In the genomic region with DNA sequence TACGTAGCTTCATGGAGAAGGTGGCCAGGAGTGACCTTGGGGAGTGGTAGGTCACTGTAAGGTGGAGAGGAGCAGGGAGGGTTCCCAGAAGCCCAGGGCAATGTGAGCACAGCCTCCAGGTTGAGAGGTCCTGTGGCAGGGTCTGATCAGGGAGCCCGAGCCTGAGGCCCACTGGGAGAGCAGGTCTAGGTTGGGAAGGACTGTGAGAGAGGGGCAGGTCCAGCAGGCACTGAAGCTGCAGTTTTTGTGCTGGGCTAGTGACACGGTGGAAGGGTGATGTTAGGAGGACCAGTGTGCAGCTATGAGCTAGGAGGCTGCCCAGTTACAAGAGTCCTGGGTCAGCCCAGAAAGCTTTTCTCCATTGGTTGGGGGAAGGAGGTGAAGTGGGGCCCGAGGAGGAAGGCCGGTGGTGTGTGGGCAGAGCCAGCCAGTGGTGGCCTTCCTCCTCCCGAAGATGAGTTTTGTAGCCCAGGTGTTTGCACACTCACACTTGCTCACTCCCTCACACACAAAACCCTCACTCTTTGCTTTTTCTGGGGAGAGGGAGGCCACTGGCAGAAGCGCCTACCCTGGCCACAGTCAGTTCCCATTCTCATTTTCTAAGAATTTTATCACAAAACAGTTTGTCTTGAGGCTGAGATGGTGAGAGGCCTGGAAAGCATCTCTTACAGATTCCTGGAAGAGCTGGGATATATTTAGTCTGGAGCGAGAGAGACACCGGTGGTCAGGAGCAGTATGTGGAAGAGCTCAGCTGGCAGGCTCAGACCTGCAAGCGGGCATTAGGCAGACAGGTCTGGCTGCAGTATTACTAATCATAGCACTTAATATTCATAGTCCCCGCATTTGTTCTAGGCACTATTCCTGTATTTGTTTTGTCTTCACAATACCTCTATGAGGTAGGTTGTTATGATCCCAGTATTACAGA, we compare ENCODE assay signal across 10 cellular contexts. TPM values are rescaled to one million over a fixed set of nuclear protein-coding genes. Genes with fewer than 3 reads are reported as not detected.
DNase-seq lines count a peak whose midpoint lies in the region; ATAC-seq, FAIRE-seq and TF ChIP-seq lines count a peak whose summit lies in the region.
"Had no signal": no experiment of that assay in that cellular context is flagged by ENCODE, and none has a peak within 500 bp of the region (broad histone marks: within the 10 kb centered on the region; RNA-seq: fewer than 3 reads in every experiment).

No MANE protein-coding gene starts in this region.

- H2BK120ac ChIP-seq in IMR-90 (ENCODE audit: low read depth, low read length) = no peak overlapping the region

- no peak overlapping the region for H2BK5ac ChIP-seq in IMR-90 (ENCODE audit: low read depth, low read length, poor library complexity, severe bottlenecking)

- H4K91ac ChIP-seq in IMR-90 (ENCODE audit: insufficient read depth, low read depth, low read length) = no peak overlapping the region

- no TSS peak for BruUV-seq in IMR-90 (replicated peaks; lab: Mats Ljungman, UMichigan)

- H3K14ac ChIP-seq in IMR-90 (replicated peaks; ENCODE audit: low read depth, low read length) = no peak overlapping the region

- H3K23ac ChIP-seq in IMR-90 (ENCODE audit: low read depth, low read length) = no peak overlapping the region

- no peak overlapping the region for H3K56ac ChIP-seq in IMR-90 (ENCODE audit: extremely low read depth, insufficient read depth, low read length)

- ATAC-seq in IMR-90 (ENCODE audit: low read depth) (no peak), naive B cell (ENCODE audit: low read depth in 2 of 2) (no peak), GM21526 (IDR thresholded peaks at IDR 0.05; ENCODE audit: low FRiP score, unreplicated experiment) (no peak), GM21619 (IDR thresholded peaks at IDR 0.05; ENCODE audit: unreplicated experiment) (no peak)

- peak overlapping the region; percentile 26 to 92 (median 84) for H3K27ac Mint-ChIP-seq in naive B cell

- H3K9me3 Mint-ChIP-seq in naive B cell = peaks cover 2 to 9% (median 7%) of the 10 kb centered on the region in 7 donors

- H3K4me1 ChIP-seq in IMR-90 (ENCODE audit: control insufficient read depth, insufficient read depth, low read length) (peaks cover 12% of the 10 kb centered on the region), breast epithelium (peaks cover 5 to 10% of the 10 kb centered on the region in 2 donors)

- DNase-seq in AG20443 (ENCODE audit: low spot score) = peak; percentile 39
- peak; percentile 23 for DNase-seq in IMR-90
- no peak for DNase-seq in breast epithelium (ENCODE audit: low spot score in 2 of 2)
- DNase-seq in naive B cell = no peak
- no peak for DNase-seq in NCI-H2171 (lab: John Stamatoyannopoulos, UW)
- DNase-seq in urothelium cell line (ENCODE audit: low spot score) = no peak
- DNase-seq: MG63, midbrain had no signal

- no peak overlapping the region; the same call in 1 of the 2 replicates for H3K9ac ChIP-seq in IMR-90 (ENCODE audit: low read depth, low read length)

- no peak overlapping the region for H2AFZ ChIP-seq in IMR-90 (replicated peaks; ENCODE audit: low read length, poor library complexity)

- dilution Hi-C loops in IMR-90 (cut with HindIII; ENCODE audit: low sequenced_read_pairs, unreplicated experiment) = no loop called here

- H3K36me3 ChIP-seq in IMR-90 (ENCODE audit: control insufficient read depth, insufficient read depth, low read length) (peaks cover 10% of the 10 kb centered on the region), breast epithelium (no peaks in the 10 kb centered on the region)
- H3K36me3 ChIP-seq: MG63 had no signal

- H2AK5ac ChIP-seq in IMR-90 (ENCODE audit: low read depth, low read length) = peak overlapping the region; percentile 12; the same call in 1 of the 2 replicates

- peak; percentile 9; the same call in 1 of the 2 replicates for TF ChIP-seq RAD21 in IMR-90 (IDR thresholded peaks at IDR 0.05; ENCODE audit: low read length)

- H3K9me3 ChIP-seq in IMR-90 (ENCODE audit: control insufficient read depth, insufficient read depth, low read length) (peaks cover 3% of the 10 kb centered on the region; the same call in 1 of the 2 replicates), breast epithelium (peaks cover 1 to 3% of the 10 kb centered on the region in 2 donors)

- H2BK15ac ChIP-seq in IMR-90 (ENCODE audit: low read depth, low read length) = no peak overlapping the region

- H3K4me3 ChIP-seq in IMR-90 (ENCODE audit: insufficient read depth, low read depth, low read length) = no peak overlapping the region
- peak overlapping the region in 2 of 3 donors; percentile 68 to 89 for H3K4me3 ChIP-seq in breast epithelium

- peak overlapping the region; percentile 91 for H3K4me2 ChIP-seq in IMR-90 (ENCODE audit: low read depth, low read length)

- no peak overlapping the region for H3K27ac ChIP-seq in IMR-90 (ENCODE audit: insufficient read depth, low read length)
- H3K27ac ChIP-seq in breast epithelium = peak overlapping the region; percentile 19 to 90

- H4K8ac ChIP-seq in IMR-90 (ENCODE audit: low read depth in 2 of 2, low read length in 2 of 2) = no peak overlapping the region; a peak in 1 of 4 replicates

- H3K9me1 ChIP-seq in IMR-90 (ENCODE audit: insufficient read depth, low read length) = peaks cover 9% of the 10 kb centered on the region; the same call in 1 of the 2 replicates

- no peak overlapping the region for H3K4ac ChIP-seq in IMR-90 (ENCODE audit: low read depth, low read length)

- H3K36me3 Mint-ChIP-seq in naive B cell = peaks cover 0 to 11% of the 10 kb centered on the region in 2 donors

- H3K27me3 ChIP-seq in IMR-90 (ENCODE audit: control insufficient read depth, insufficient read depth, low read length) = no peaks in the 10 kb centered on the region
- H3K27me3 ChIP-seq in breast epithelium = no peaks in the 10 kb centered on the region
- H3K27me3 ChIP-seq: MG63 had no signal

- in situ Hi-C loops in IMR-90 (cut with MboI; ENCODE audit: low sequenced_read_pairs) = no loop called here

- CTCF ChIA-PET in IMR-90 (lab: Yijun Ruan, JAX) = interaction anchor here (1.0 to 1.1 kb wide), 2 partner anchors 24 to 26 kb away, joined by 3 to 8 read pairs; no protein-coding TSS in a partner anchor

- no peak overlapping the region for H2BK20ac ChIP-seq in IMR-90 (ENCODE audit: low read depth, low read length)

- TF ChIP-seq POLR2A in IMR-90 (IDR thresholded peaks at IDR 0.05; ENCODE audit: low read depth, low read length) (no peak), breast epithelium (IDR thresholded peaks at IDR 0.05) (no peak)

- H3K79me1 ChIP-seq in IMR-90 (ENCODE audit: low read depth in 1 of 2, low read length in 2 of 2) = peaks cover 12 to 38% of the 10 kb centered on the region in 2 experiments; a peak in 3 of 4 replicates

- POLR2A ChIA-PET in IMR-90 (lab: Charles Lee; ENCODE audit: unreplicated experiment) = no interaction called here

- H3K27me3 Mint-ChIP-seq in naive B cell = no peaks in the 10 kb centered on the region

- H4K20me1 ChIP-seq in IMR-90 (ENCODE audit: insufficient read depth, low read length) = no peaks in the 10 kb centered on the region; the same call in 1 of the 2 replicates

- no peak overlapping the region for H3K18ac ChIP-seq in IMR-90 (ENCODE audit: low read depth, low read length)

- TF ChIP-seq CTCF in IMR-90 (conservative IDR thresholded peaks at IDR 0.05; ENCODE audit: low read depth, low read length) (0 out of 2 replicates have a peak, but pooled peaks have one; percentile 25), breast epithelium (IDR thresholded peaks at IDR 0.05) (no peak)

- intact Hi-C loops in IMR-90 (cut with micrococcal nuclease) (loop anchor here (5.0 to 10.0 kb wide), 2 partner anchors 56 to 91 kb away; a partner anchor contains a TSS), breast epithelium (cut with DNase I; ENCODE audit: low total_unique reads) (no loop called here)

- no peak overlapping the region for H4K5ac ChIP-seq in IMR-90 (ENCODE audit: low read depth, low read length)

- H2AK9ac ChIP-seq in IMR-90 (replicated peaks; ENCODE audit: low read depth, low read length, poor library complexity) = peak overlapping the region; percentile 22

- WGBS in IMR-90 (ENCODE audit: extremely low coverage in 2 of 2, insufficient read length in 1 of 2), 2 experiments = 60% methylated on average over 1 of the region's 11 CpGs; no CpG with 5 or more reads in 1 of the 2 experiments

- H3K4me3 Mint-ChIP-seq in naive B cell = peak overlapping the region in 7 of 8 donors; percentile 11 to 96 (median 85)

- peaks cover 16 to 26% (median 23%) of the 10 kb centered on the region in 3 donors for H3K4me1 Mint-ChIP-seq in naive B cell

- FAIRE-seq in urothelium cell line (lab: Jason Lieb, UNC) = no peak

TF ChIP-seq in IMR-90, 13 proteins besides CTCF, POLR2A, EP300 and RAD21:
- no peak for TF ChIP-seq SMC3 (IDR thresholded peaks at IDR 0.05; ENCODE audit: low read depth, low read length)

RNA-seq across cellular contexts. Expression of a gene that starts 57.1 kb away (rescaled TPM):
- total RNA-seq in IMR-90 (2012; rRNA removed) (under 0.01 TPM in 1 of 2 replicates, not detected in the other), breast epithelium (1 to 10 TPM; 5.0 to 6.3 (median 5.9) TPM)
- polyA plus RNA-seq in IMR-90 (2012; rRNA removed) (0.67 and 0.77 TPM in 2 replicates), naive B cell (ENCODE audit: low read depth in 6 of 6) (1 to 10 TPM in 1 of 6 donors, under 1 TPM in 3, not detected in 2; 0.15 to 1.2 (median 0.46) TPM)
- polyA plus RNA-seq in IMR-90 (2012; cell fraction: cytosol; rRNA removed) = 0.43 and 0.89 TPM in 2 replicates
- polyA plus RNA-seq in IMR-90 (2012; cell fraction: nucleus; rRNA removed; ENCODE audit: low replicate concordance) = 3.8 and 5.6 TPM in 2 replicates

Comparison
In these comparisons a context has a peak if more than half of its experiments do, and no peak if none do; other contexts are left out.
1. DNase-seq: peak in AG20443 (single experiment) and IMR-90 (single experiment); none in breast epithelium (0 of 2), naive B cell (single experiment), NCI-H2171 (single experiment) and urothelium cell line (single experiment).